In the genomic region with DNA sequence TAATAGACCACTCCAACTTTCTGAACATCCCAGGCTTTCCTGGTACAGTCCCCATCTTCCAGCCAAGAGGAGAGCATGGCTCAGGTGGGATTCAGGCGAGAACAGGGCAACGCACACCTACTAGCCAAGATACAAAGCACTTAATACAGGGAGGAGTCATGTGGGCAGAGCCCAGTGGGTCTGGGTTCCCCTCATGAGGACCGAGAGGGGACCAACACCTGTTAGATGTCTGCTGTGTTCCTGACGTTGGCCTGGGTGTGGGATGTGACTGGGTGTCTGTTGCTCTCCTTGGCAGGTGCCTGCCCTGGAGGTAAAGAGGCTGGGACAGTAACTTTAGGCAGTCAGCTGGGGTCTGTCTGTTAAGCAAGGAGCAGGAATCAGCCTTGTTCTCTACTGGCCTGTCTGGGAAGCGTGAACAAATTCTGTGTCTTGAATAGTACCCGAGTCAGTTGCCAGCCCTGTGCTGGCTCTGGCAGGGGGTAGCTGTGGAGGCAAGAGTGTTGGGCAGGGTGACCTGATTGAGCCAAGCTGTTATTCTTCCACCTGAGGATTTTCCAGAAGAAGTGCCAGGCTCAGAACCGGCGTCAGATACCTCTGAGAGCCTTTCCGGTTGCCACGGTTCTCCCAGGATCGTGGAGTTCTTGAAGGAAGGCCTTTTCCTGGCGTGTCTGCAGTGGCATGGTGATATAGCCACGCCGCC, we compare ENCODE assay signal across 14 cellular contexts. TPM values are rescaled to one million over a fixed set of nuclear protein-coding genes. Genes with fewer than 3 reads are reported as not detected.
DNase-seq lines count a peak whose midpoint lies in the region; ATAC-seq, FAIRE-seq and TF ChIP-seq lines count a peak whose summit lies in the region.
"Had no signal": no experiment of that assay in that cellular context is flagged by ENCODE, and none has a peak within 500 bp of the region (broad histone marks: within the 10 kb centered on the region; RNA-seq: fewer than 3 reads in every experiment).

No MANE protein-coding gene starts in this region.

- H3K9ac ChIP-seq in K562 (ENCODE audit: insufficient read depth in 1 of 2, low read depth in 2 of 2, low read length in 2 of 2) = peak overlapping the region in 1 of 2 experiments; percentile 65; a peak in 2 of 4 replicates
- H3K9ac ChIP-seq: parathyroid adenoma had no signal

- H3K79me2 ChIP-seq in K562 (ENCODE audit: control insufficient read depth, insufficient read depth, low read length) = peaks cover 91% of the 10 kb centered on the region

- H3K27me3 ChIP-seq in K562 (ENCODE audit: control insufficient read depth in 2 of 2, insufficient read depth in 2 of 2, low read length in 2 of 2) (no peaks in the 10 kb centered on the region), thoracic aorta (replicated peaks; ENCODE audit: insufficient read depth) (no peaks in the 10 kb centered on the region), BE2C (no peaks in the 10 kb centered on the region)
- H3K27me3 ChIP-seq: transverse colon had no signal

- POLR2A ChIA-PET in K562 (lab: Yijun Ruan, JAX) = interaction anchor here (0.6 to 80.1 kb wide), 4 partner anchors 11 to 50 kb away, joined by 3 to 3476 read pairs (median 177); a partner anchor contains a TSS

- 82% methylated on average over 14 of the region's 14 CpGs for WGBS in K562 (ENCODE audit: insufficient coverage, low coverage, missing lambda C conversion rate)

- peaks cover 4 to 32% of the 10 kb centered on the region in 2 experiments for H3K4me1 ChIP-seq in K562 (replicated peaks in 1 of 2; ENCODE audit: control insufficient read depth in 2 of 2, insufficient read depth in 2 of 2, low read length in 2 of 2)
- H3K4me1 ChIP-seq in thoracic aorta (ENCODE audit: control insufficient read depth in 1 of 2, low read depth in 2 of 2) = peaks cover 30 to 77% of the 10 kb centered on the region in 2 donors
- no peaks in the 10 kb centered on the region for H3K4me1 ChIP-seq in BE2C
- H3K4me1 ChIP-seq: parathyroid adenoma had no signal

- no peak for DNase-seq in activated naive CD4-positive, alpha-beta T cell (lab: John Stamatoyannopoulos, UW)
- DNase-seq in K562 (ENCODE audit: extremely low read depth in 1 of 4, low spot score in 3 of 4) (peak in 3 of 4 experiments; percentile 58 to 64 (median 60)), left ventricle myocardium superior (no peak), thoracic aorta (ENCODE audit: low spot score) (no peak), BE2C (no peak)
- DNase-seq in stimulated activated CD4-positive, alpha-beta T cell treated with anti-CD3 and anti-CD28 coated beads, Interleukin-1b, Interleukin-23, amount 100 ng/mL, for 48 hours = no peak
- DNase-seq: activated CD8-positive, alpha-beta T cell treated with anti-CD3 and anti-CD28 coated beads, Interleukin-2, amount 10 ng/mL, durations not matched to agents 7 days and 5 days; activated naive CD4-positive, alpha-beta T cell treated with Interleukin-2 at 50 U/mL for 16 hours; cortex of kidney; T1000 had no signal

- H3K27ac ChIP-seq in K562 (ENCODE audit: extremely low read depth, low read depth, low read length) (no peak overlapping the region), thoracic aorta (peak overlapping the region; percentile 74 to 75)
- H3K27ac ChIP-seq: parathyroid adenoma had no signal

- FAIRE-seq in K562 (lab: Jason Lieb, UNC) = no peak

- no peak for TF ChIP-seq EP300 in K562 (IDR thresholded peaks at IDR 0.05; ENCODE audit: low read length)

- no peak overlapping the region for H3K4me3 Mint-ChIP-seq in activated naive CD4-positive, alpha-beta T cell treated with anti-CD3 and anti-CD28 coated beads, Interleukin-2, amount 50 U/mL, for 24 hours
- H3K4me3 Mint-ChIP-seq: activated CD8-positive, alpha-beta T cell treated with anti-CD3 and anti-CD28 coated beads, Interleukin-2, amount 10 ng/mL, durations not matched to agents 7 days and 5 days had no signal

- peaks cover 49% of the 10 kb centered on the region for H3K9me1 ChIP-seq in K562 (ENCODE audit: control insufficient read depth, insufficient read depth, low read length)

- no peaks in the 10 kb centered on the region for H3K9me3 Mint-ChIP-seq in activated naive CD4-positive, alpha-beta T cell treated with anti-CD3 and anti-CD28 coated beads, Interleukin-2, amount 50 U/mL, for 24 hours

- H3K4me3 ChIP-seq in K562 (no peak overlapping the region), thoracic aorta (peak overlapping the region; percentile 21), BE2C (ENCODE audit: low read depth, low read length) (no peak overlapping the region)
- H3K4me3 ChIP-seq: transverse colon had no signal

- in situ Hi-C loops in K562 (cut with MboI) = no loop called here

- H4K20me1 ChIP-seq in K562 (replicated peaks; ENCODE audit: control insufficient read depth, insufficient read depth, low read length) = peaks cover 70% of the 10 kb centered on the region

- no TSS peak for BruUV-seq in K562 (replicated peaks; lab: Mats Ljungman, UMichigan)

- peak overlapping the region; percentile 76 for H3K27ac Mint-ChIP-seq in activated naive CD4-positive, alpha-beta T cell treated with anti-CD3 and anti-CD28 coated beads, Interleukin-2, amount 50 U/mL, for 24 hours
- H3K27ac Mint-ChIP-seq: activated CD8-positive, alpha-beta T cell treated with anti-CD3 and anti-CD28 coated beads, Interleukin-2, amount 10 ng/mL, durations not matched to agents 7 days and 5 days had no signal

- H2AFZ ChIP-seq in K562 (ENCODE audit: low read depth, low read length) = no peak overlapping the region
- H2AFZ ChIP-seq: parathyroid adenoma had no signal

- H3K36me3 Mint-ChIP-seq in activated naive CD4-positive, alpha-beta T cell treated with anti-CD3 and anti-CD28 coated beads, Interleukin-2, amount 50 U/mL, for 24 hours = peaks cover 10% of the 10 kb centered on the region

- H3K4me1 Mint-ChIP-seq in activated naive CD4-positive, alpha-beta T cell treated with anti-CD3 and anti-CD28 coated beads, Interleukin-2, amount 50 U/mL, for 24 hours = peaks cover 82% of the 10 kb centered on the region

- no peak for TF ChIP-seq POLR2A in K562 (conservative IDR thresholded peaks at IDR 0.05)

- H3K9me3 ChIP-seq in K562 (replicated peaks; ENCODE audit: control insufficient read depth, insufficient read depth, low read depth, low read length) = peaks cover 8% of the 10 kb centered on the region
- no peaks in the 10 kb centered on the region for H3K9me3 ChIP-seq in thoracic aorta
- no peaks in the 10 kb centered on the region for H3K9me3 ChIP-seq in BE2C
- H3K9me3 ChIP-seq: transverse colon had no signal

- ATAC-seq in K562 = no peak; the same call in 1 of the 3 replicates
- peak; percentile 40 for ATAC-seq in left ventricle myocardium superior
- ATAC-seq in thoracic aorta (ENCODE audit: insufficient number of reproducible peaks, low FRiP score, low read depth) = no peak
- no peak for ATAC-seq in HG03469 (IDR thresholded peaks at IDR 0.05; ENCODE audit: unreplicated experiment)
- ATAC-seq: activated CD8-positive, alpha-beta T cell treated with anti-CD3 and anti-CD28 coated beads, Interleukin-2, amount 10 ng/mL, durations not matched to agents 7 days and 5 days had no signal

- intact Hi-C loops in K562 (cut with micrococcal nuclease) (no loop called here), left ventricle myocardium superior (cut with micrococcal nuclease) (no loop called here)

- H3K36me3 ChIP-seq in K562 (ENCODE audit: control insufficient read depth, insufficient read depth, low read length) (peaks cover 4% of the 10 kb centered on the region; the same call in 1 of the 3 replicates), thoracic aorta (no peaks in the 10 kb centered on the region), BE2C (no peaks in the 10 kb centered on the region)
- H3K36me3 ChIP-seq: transverse colon had no signal

- no peak for TF ChIP-seq RAD21 in K562 (CRISPR knock-in tag; conservative IDR thresholded peaks at IDR 0.05 in 1 of 2, IDR thresholded peaks at IDR 0.05 in 1 of 2)

- TF ChIP-seq CTCF in K562 (IDR thresholded peaks at IDR 0.05 in 2 of 3, conservative IDR thresholded peaks at IDR 0.05 in 1 of 3; ENCODE audit: insufficient read depth in 2 of 3, low read depth in 1 of 3, low read length in 3 of 3) (no peak), thoracic aorta (IDR thresholded peaks at IDR 0.05) (no peak), BE2C (IDR thresholded peaks at IDR 0.05; ENCODE audit: low read depth, low read length) (no peak)

- H3K27me3 Mint-ChIP-seq in activated naive CD4-positive, alpha-beta T cell treated with anti-CD3 and anti-CD28 coated beads, Interleukin-2, amount 50 U/mL, for 24 hours = no peaks in the 10 kb centered on the region

- H3K4me2 ChIP-seq in K562 (ENCODE audit: insufficient read depth, low read length) = no peak overlapping the region

- CTCF ChIA-PET in K562 (lab: Yijun Ruan, JAX; ENCODE audit: low intra/inter-chr PET ratio) = interaction anchor here (0.5 kb wide), 1 partner anchor 544 kb away, joined by 3 read pairs; no protein-coding TSS in a partner anchor

RNA-seq across cellular contexts. Expression of a gene that starts 56.3 kb away (rescaled TPM):
- total RNA-seq in K562 (2011; cell fraction: chromatin; rRNA removed; ENCODE audit: low replicate concordance) = 234 and 446 TPM in 2 replicates
- total RNA-seq in K562 (2011; cell fraction: nucleolus; rRNA removed) = 279 and 314 TPM in 2 replicates
- total RNA-seq in K562 (2011; cell fraction: nucleoplasm; rRNA removed) = 196 and 222 TPM in 2 replicates
- total RNA-seq in K562 (2014; rRNA removed) (81.7 and 100 TPM in 2 replicates), K562 (2014; rRNA removed; fragmentation: Illumina TruSeq; extraction: Trizol) (27.5 and 45.6 TPM in 2 replicates), K562 (2015; rRNA removed; fragmentation: Illumina TruSeq; extraction: Trizol) (65.7 and 68.4 TPM in 2 replicates), K562 (2021) (144 and 150 TPM in 2 replicates), left ventricle myocardium superior (25.0 TPM), thoracic aorta (100 to 1,000 TPM in 1 of 2 donors, 10 to 100 TPM in 1; 73.2 to 232 TPM)
- polyA plus RNA-seq in K562 (2011; rRNA removed) (20.9 and 36.8 TPM in 2 replicates), K562 (2014; fragmentation: Illumina TruSeq; extraction: Trizol) (45.8 and 60.4 TPM in 2 replicates), K562 (2014; fragmentation: Nextera tagmentation; extraction: Ambion mirVana) (under 1 TPM; 0.41 to 0.70 TPM), K562 (2014; rRNA removed) (34.9 and 36.1 TPM in 2 replicates)
- 26.4 and 31.1 TPM in 2 replicates for polyA plus RNA-seq in K562 (2011; cell fraction: cytosol; rRNA removed)
- 57.9 and 76.9 TPM in 2 replicates for polyA plus RNA-seq in K562 (2011; cell fraction: nucleus; rRNA removed)
- 73.9 and 75.3 TPM in 2 replicates for polyA plus RNA-seq in K562 (2012)
- polyA minus RNA-seq in K562 (2011; rRNA and poly(A)+ RNA removed) = 113 and 124 TPM in 2 replicates
- polyA minus RNA-seq in K562 (2011; cell fraction: cytosol; rRNA and poly(A)+ RNA removed) = 132 and 181 TPM in 2 replicates
- polyA minus RNA-seq in K562 (2011; cell fraction: nucleus; rRNA and poly(A)+ RNA removed) = 138 and 300 TPM in 2 replicates
- polyA plus RNA-seq in BE2C (2012; ENCODE audit: insufficient read depth, insufficient read length, low read depth) = 59.1 TPM

Comparison
In these comparisons a context has a peak if more than half of its experiments do, and no peak if none do; other contexts are left out.
1. DNase-seq: peak in K562 (3 of 4); none in activated naive CD4-positive, alpha-beta T cell (0 of 4), left ventricle myocardium superior (single experiment), thoracic aorta (single experiment), BE2C (single experiment) and stimulated activated CD4-positive, alpha-beta T cell treated with anti-CD3 and anti-CD28 coated beads, Interleukin-1b, Interleukin-23, amount 100 ng/mL, for 48 hours (single experiment).